In the genomic region with DNA sequence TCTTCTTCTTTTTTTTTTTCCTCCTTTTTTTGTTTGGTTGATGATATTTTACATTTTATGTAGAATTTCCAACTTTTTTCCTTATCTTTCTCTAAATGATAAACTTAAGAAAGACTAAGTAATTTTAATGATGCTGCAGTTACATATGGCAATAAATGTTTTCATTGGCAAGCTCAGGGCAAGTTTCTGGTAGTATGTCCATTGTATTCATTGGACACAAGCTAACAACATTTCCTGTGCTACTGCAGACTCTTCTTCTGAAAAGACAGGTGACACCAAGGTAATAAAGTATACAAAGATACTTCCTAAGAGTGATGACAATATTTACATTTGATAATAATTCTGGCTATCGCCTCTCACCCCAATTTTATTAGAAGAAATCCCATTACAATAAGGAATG, we compare ENCODE assay signal across 25 cellular contexts.
"Had no signal": no experiment of that assay in that cellular context is flagged by ENCODE, and none has a peak within 500 bp of the region (broad histone marks: within the 10 kb centered on the region; RNA-seq: fewer than 3 reads in every experiment).

No MANE protein-coding gene starts in this region.

- H3K4me2 ChIP-seq: KMS-11 had no signal

- H3K9me3 Mint-ChIP-seq: IgD-negative memory B cell had no signal

- H3K27ac ChIP-seq: HL-60, KMS-11, SJSA1, SK-N-MC had no signal

- H3K4me3 ChIP-seq: K562, SJSA1, SK-N-MC had no signal

- H3K9me3 ChIP-seq: SJSA1 had no signal

- H3K27ac Mint-ChIP-seq: IgD-negative memory B cell had no signal

- H3K4me1 ChIP-seq: SJSA1 had no signal

- H3K27me3 ChIP-seq: SJSA1 had no signal

- H3K4me3 Mint-ChIP-seq: IgD-negative memory B cell had no signal

- H3K36me3 Mint-ChIP-seq: IgD-negative memory B cell had no signal

- H3K36me3 ChIP-seq: SJSA1 had no signal

- DNase-seq: Kasumi-1, MV-4-11, NCI-H1048, NCI-H1436, NCI-H187, NCI-H2029, NCI-H2081 treated with DMSO at 0.1 percent for 48 hours, NCI-H2171, NCI-H226, NCI-H446, NCI-H510A, NCI-H524 treated with DMSO at 0.1 percent for 48 hours, NCI-H82, Right ventricle myocardium superior, RPMI8226, SIG-M5, T-helper 1 cell had no signal

- FAIRE-seq: HTR-8/SVneo, K562, RCC 7860 had no signal

- H3K9ac ChIP-seq: KMS-11 had no signal

- ATAC-seq: K562 had no signal
